ENCODE assay signal across 30 cellular contexts in the genomic region with DNA sequence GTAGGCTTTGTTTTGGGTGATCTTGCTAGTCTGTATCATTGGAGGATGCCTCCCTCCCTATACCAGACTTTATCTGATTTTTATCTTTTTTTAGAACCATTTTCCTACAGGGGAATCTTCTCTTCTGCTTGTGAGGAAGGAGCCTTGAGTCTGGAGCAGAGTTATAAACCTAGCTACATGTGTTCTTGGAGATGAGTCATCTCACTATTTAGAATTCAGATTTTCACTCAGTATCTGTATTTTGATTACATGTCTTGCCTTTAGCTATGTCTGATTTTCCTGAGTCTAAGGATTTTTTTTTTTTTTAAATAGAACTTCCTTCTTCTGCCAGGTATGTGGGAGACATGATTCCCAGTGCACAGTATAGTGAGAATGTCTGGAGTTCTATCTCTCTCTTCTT.
"Had no signal": no experiment of that assay in that cellular context is flagged by ENCODE, and none has a peak within 500 bp of the region (broad histone marks: within the 10 kb centered on the region; RNA-seq: fewer than 3 reads in every experiment).

No MANE protein-coding gene starts in this region.

- H3K9me3 ChIP-seq: mucosa of descending colon, thyroid gland, upper lobe of left lung, vagina had no signal

- H3K27ac ChIP-seq: brain microvascular endothelial cell, skin epidermis, thyroid gland, upper lobe of left lung, vagina had no signal

- ATAC-seq: activated T-cell treated with anti-CD3 and anti-CD28 coated beads, Interleukin-2, amount 50 U/mL, for 4 hours; activated T-helper 17 cell treated with anti-CD3 and anti-CD28 coated beads, Interleukin-2, amount 50 U/mL, for 72 hours; esophagus mucosa; mucosa of descending colon; natural killer cell treated with Interleukin-12 subunit alpha and Interleukin-12 subunit beta and Interleukin-15 and Interleukin-18, amount 100 ng/mL, for 72 hours; sciatic nerve; stimulated activated effector memory CD8-positive, alpha-beta T cell treated with anti-CD3 and anti-CD28 coated beads, Interleukin-12 subunit alpha, Interleukin-12 subunit beta, amount 100 ng/mL, for 72 hours; stimulated activated naive CD8-positive, alpha-beta T cell treated with anti-CD3 and anti-CD28 coated beads, Interleukin-15, amount 100 ng/mL, for 72 hours had no signal

- H3K9me3 Mint-ChIP-seq: activated CD4-positive, alpha-beta memory T cell treated with anti-CD3 and anti-CD28 coated beads, Interleukin-2, amount 10 ng/mL, durations not matched to agents 7 days and 5 days; memory B cell; T-helper 1 cell treated with Interleukin-12 subunit alpha and Interleukin-12 subunit beta and Interleukin-4 antibody, amounts not matched to agents 30 μg/mL and 1 μg/mL, for 36 hours had no signal

- FAIRE-seq: astrocyte, endothelial cell of umbilical vein had no signal

- H3K4me3 Mint-ChIP-seq: activated CD4-positive, alpha-beta memory T cell treated with anti-CD3 and anti-CD28 coated beads, Interleukin-2, amount 10 ng/mL, durations not matched to agents 7 days and 5 days; activated CD4-positive, alpha-beta T cell treated with anti-CD3 and anti-CD28 coated beads, Interleukin-2, amount 10 ng/mL, durations not matched to agents 7 days and 5 days; activated T-cell treated with anti-CD3 and anti-CD28 coated beads, Interleukin-2, amount 50 U/mL, for 4 hours; activated T-helper 17 cell treated with anti-CD3 and anti-CD28 coated beads, Interleukin-2, amount 50 U/mL, for 72 hours; immature natural killer cell; memory B cell; natural killer cell treated with Interleukin-12 subunit alpha and Interleukin-12 subunit beta and Interleukin-15 and Interleukin-18, amount 100 ng/mL, for 72 hours; stimulated activated effector memory CD8-positive, alpha-beta T cell treated with anti-CD3 and anti-CD28 coated beads, Interleukin-12 subunit alpha, Interleukin-12 subunit beta, amount 100 ng/mL, for 72 hours; stimulated activated naive CD8-positive, alpha-beta T cell treated with anti-CD3 and anti-CD28 coated beads, Interleukin-15, amount 100 ng/mL, for 72 hours; T-helper 1 cell treated with Interleukin-12 subunit alpha and Interleukin-12 subunit beta and Interleukin-4 antibody, amounts not matched to agents 30 μg/mL and 1 μg/mL, for 36 hours had no signal

- H3K4me3 ChIP-seq: mucosa of descending colon, skin epidermis, thyroid gland, upper lobe of left lung, vagina had no signal

- H3K27me3 ChIP-seq: brain microvascular endothelial cell, thyroid gland, upper lobe of left lung, vagina had no signal

- H3K4me1 ChIP-seq: thyroid gland, upper lobe of left lung, vagina had no signal

- H3K27me3 Mint-ChIP-seq: activated CD4-positive, alpha-beta memory T cell treated with anti-CD3 and anti-CD28 coated beads, Interleukin-2, amount 10 ng/mL, durations not matched to agents 7 days and 5 days; activated CD4-positive, alpha-beta T cell treated with anti-CD3 and anti-CD28 coated beads, Interleukin-2, amount 10 ng/mL, durations not matched to agents 7 days and 5 days; activated T-helper 17 cell treated with anti-CD3 and anti-CD28 coated beads, Interleukin-2, amount 50 U/mL, for 72 hours; natural killer cell treated with Interleukin-12 subunit alpha and Interleukin-12 subunit beta and Interleukin-15 and Interleukin-18, amount 100 ng/mL, for 72 hours; stimulated activated naive CD8-positive, alpha-beta T cell treated with anti-CD3 and anti-CD28 coated beads, Interleukin-15, amount 100 ng/mL, for 72 hours had no signal

- H3K36me3 ChIP-seq: brain microvascular endothelial cell, thyroid gland, upper lobe of left lung, vagina had no signal

- DNase-seq: activated CD4-positive, alpha-beta memory T cell treated with anti-CD3 and anti-CD28 coated beads, Interleukin-2, amount 10 ng/mL, durations not matched to agents 7 days and 5 days; activated CD4-positive, alpha-beta T cell treated with anti-CD3 and anti-CD28 coated beads for 1 hour; activated CD4-positive, alpha-beta T cell treated with anti-CD3 and anti-CD28 coated beads, Interleukin-2, amount 10 ng/mL, durations not matched to agents 7 days and 5 days; activated gamma-delta T cell treated with Interleukin-2 at 50 U/mL for 16 hours; activated naive CD4-positive, alpha-beta T cell treated with anti-CD3 and anti-CD28 coated beads, Interleukin-2, amount 50 U/mL, for 16 hours; activated T-cell treated with anti-CD3 and anti-CD28 coated beads, Interleukin-2, amount 50 U/mL, for 4 hours; amniotic stem cell; brain microvascular endothelial cell; foreskin fibroblast; head of caudate nucleus; hippocampal formation; immature natural killer cell; mucosa of descending colon; stimulated activated CD4-positive, alpha-beta T cell treated with anti-CD3 and anti-CD28 coated beads, Interleukin-4, amount 100 ng/mL, for 24 hours; stimulated activated naive CD8-positive, alpha-beta T cell treated with anti-CD3 and anti-CD28 coated beads, Interleukin-15, amount 100 ng/mL, for 72 hours; substantia nigra; T1000; thyroid gland; upper lobe of left lung had no signal

- H3K36me3 Mint-ChIP-seq: immature natural killer cell; memory B cell; natural killer cell treated with Interleukin-12 subunit alpha and Interleukin-12 subunit beta and Interleukin-15 and Interleukin-18, amount 100 ng/mL, for 72 hours; stimulated activated effector memory CD8-positive, alpha-beta T cell treated with anti-CD3 and anti-CD28 coated beads, Interleukin-12 subunit alpha, Interleukin-12 subunit beta, amount 100 ng/mL, for 72 hours had no signal

- H3K4me1 Mint-ChIP-seq: activated CD4-positive, alpha-beta memory T cell treated with anti-CD3 and anti-CD28 coated beads, Interleukin-2, amount 10 ng/mL, durations not matched to agents 7 days and 5 days; activated CD4-positive, alpha-beta T cell treated with anti-CD3 and anti-CD28 coated beads, Interleukin-2, amount 10 ng/mL, durations not matched to agents 7 days and 5 days; activated T-helper 17 cell treated with anti-CD3 and anti-CD28 coated beads, Interleukin-2, amount 50 U/mL, for 72 hours; immature natural killer cell; memory B cell; stimulated activated effector memory CD8-positive, alpha-beta T cell treated with anti-CD3 and anti-CD28 coated beads, Interleukin-12 subunit alpha, Interleukin-12 subunit beta, amount 100 ng/mL, for 72 hours; stimulated activated naive CD8-positive, alpha-beta T cell treated with anti-CD3 and anti-CD28 coated beads, Interleukin-15, amount 100 ng/mL, for 72 hours had no signal

- H3K27ac Mint-ChIP-seq: activated CD4-positive, alpha-beta memory T cell treated with anti-CD3 and anti-CD28 coated beads, Interleukin-2, amount 10 ng/mL, durations not matched to agents 7 days and 5 days; activated CD4-positive, alpha-beta T cell treated with anti-CD3 and anti-CD28 coated beads, Interleukin-2, amount 10 ng/mL, durations not matched to agents 7 days and 5 days; activated T-helper 17 cell treated with anti-CD3 and anti-CD28 coated beads, Interleukin-2, amount 50 U/mL, for 72 hours; immature natural killer cell; memory B cell; natural killer cell treated with Interleukin-12 subunit alpha and Interleukin-12 subunit beta and Interleukin-15 and Interleukin-18, amount 100 ng/mL, for 72 hours; stimulated activated effector memory CD8-positive, alpha-beta T cell treated with anti-CD3 and anti-CD28 coated beads, Interleukin-12 subunit alpha, Interleukin-12 subunit beta, amount 100 ng/mL, for 72 hours; stimulated activated naive CD8-positive, alpha-beta T cell treated with anti-CD3 and anti-CD28 coated beads, Interleukin-15, amount 100 ng/mL, for 72 hours; T-helper 1 cell treated with Interleukin-12 subunit alpha and Interleukin-12 subunit beta and Interleukin-4 antibody, amounts not matched to agents 30 μg/mL and 1 μg/mL, for 36 hours had no signal
